In the genomic region with DNA sequence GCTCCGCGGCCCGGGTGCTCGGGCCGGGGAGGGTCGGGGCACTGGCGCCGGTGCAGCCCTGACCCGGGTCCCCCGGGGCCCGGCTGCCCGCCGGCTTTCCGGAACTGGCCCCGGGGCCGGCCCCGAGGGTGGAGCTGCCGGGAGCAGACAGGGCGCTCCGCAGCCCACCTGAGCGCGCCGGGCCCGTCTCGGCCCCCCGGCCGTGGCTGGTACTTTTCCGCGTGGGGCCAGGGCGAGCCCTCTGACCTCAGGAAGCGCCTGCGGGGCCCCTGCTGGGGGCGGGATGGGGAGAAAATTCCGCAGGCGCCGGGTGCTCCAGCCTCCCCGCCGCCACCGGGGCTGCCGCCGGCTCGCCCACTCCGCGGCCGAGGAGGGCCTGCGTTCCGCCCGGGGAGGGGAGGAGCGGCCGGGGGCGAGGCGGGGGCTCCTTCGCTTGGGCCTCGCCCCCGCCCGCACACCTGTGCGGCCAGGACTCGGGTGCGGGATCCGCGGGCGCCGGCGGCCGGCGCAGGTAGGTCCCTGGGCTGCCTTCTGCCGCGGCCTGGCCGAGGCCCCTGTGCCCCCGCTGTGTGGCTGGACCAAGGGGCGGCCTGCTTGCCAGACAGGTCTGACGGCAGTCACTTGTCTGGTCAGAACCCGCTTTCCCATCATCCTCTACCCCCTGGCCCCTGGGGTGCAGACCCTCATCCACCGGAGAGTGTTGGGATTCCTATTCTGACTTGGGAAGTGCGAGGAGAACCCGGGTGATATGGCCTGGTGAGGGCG, we compare ENCODE assay signal across 1 cellular context.
TF ChIP-seq lines count a peak whose summit lies in the region.

No MANE protein-coding gene starts in this region.

TF ChIP-seq in liver, 16 proteins besides CTCF, POLR2A, EP300 and RAD21 (continued from another document):
- TF ChIP-seq NR2F2 (IDR thresholded peaks at IDR 0.05), result no peak
- TF ChIP-seq HNF4A (conservative IDR thresholded peaks at IDR 0.05), result no peak
- no peak for TF ChIP-seq RXRA (IDR thresholded peaks at IDR 0.05)
- TF ChIP-seq JUND (IDR thresholded peaks at IDR 0.05), result no peak
- no peak for TF ChIP-seq TAF1 (conservative IDR thresholded peaks at IDR 0.05)
- no peak for TF ChIP-seq SP1 (IDR thresholded peaks at IDR 0.05)
- no peak for TF ChIP-seq ZBTB33 (IDR thresholded peaks at IDR 0.05)
- no peak for TF ChIP-seq EGR1 (IDR thresholded peaks at IDR 0.05; ENCODE audit: low read depth in 2 of 2)
